In genomic region chr9:84371737-84372136, GRCh38 we compare ENCODE assay signal across 14 cellular contexts. TPM values are rescaled to one million over a fixed set of nuclear protein-coding genes. Genes with fewer than 3 reads are reported as not detected.
DNase-seq lines count a peak whose midpoint lies in the region; ATAC-seq, FAIRE-seq and TF ChIP-seq lines count a peak whose summit lies in the region.
"Had no signal": no experiment of that assay in that cellular context is flagged by ENCODE, and none has a peak within 500 bp of the region (broad histone marks: within the 10 kb centered on the region; RNA-seq: fewer than 3 reads in every experiment).

No MANE protein-coding gene starts in this region.

- H2AK5ac ChIP-seq in H1 (ENCODE audit: low read depth, low read length) = no peak overlapping the region

- H2BK15ac ChIP-seq in H1 (ENCODE audit: low read length) = no peak overlapping the region

- no peaks in the 10 kb centered on the region for H3K27me3 Mint-ChIP-seq in neural progenitor cell (ENCODE audit: insufficient read depth, low read depth)

- ATAC-seq in stimulated activated naive CD8-positive, alpha-beta T cell treated with anti-CD3 and anti-CD28 coated beads, Interleukin-15, Interleukin-2, amounts not matched to agents 100 U/mL and 50 U/mL, for 24 hours = no peak
- ATAC-seq: T-helper 17 cell had no signal

- H3K27me3 ChIP-seq in H1 (replicated peaks in 1 of 4; ENCODE audit: control insufficient read depth in 3 of 4, extremely low read depth in 1 of 4, insufficient read depth in 3 of 4, low read length in 3 of 4) (no peaks in the 10 kb centered on the region), neural progenitor cell (no peaks in the 10 kb centered on the region)

- no peak overlapping the region for H4K91ac ChIP-seq in H1 (replicated peaks; ENCODE audit: insufficient read length, low read length)

- H3K4me2 ChIP-seq in H1 (ENCODE audit: insufficient read depth in 1 of 2, low read depth in 2 of 2, low read length in 2 of 2) (no peak overlapping the region), neural progenitor cell (no peak overlapping the region)

- DNase-seq in EH (ENCODE audit: low read depth) (peak; percentile 78), NOMO-1 treated with dmso at 0.1 percent for 144 hours (lab: John Stamatoyannopoulos, UW; ENCODE audit: unreplicated experiment) (peak; percentile 72), H1 (ENCODE audit: low read depth in 1 of 2, low spot score in 2 of 2) (no peak), neural progenitor cell (ENCODE audit: low spot score) (no peak), NCI-H1436 (lab: John Stamatoyannopoulos, UW) (no peak), HT-29 (ENCODE audit: low spot score) (no peak), COLO668 (lab: John Stamatoyannopoulos, UW; ENCODE audit: unreplicated experiment) (no peak)
- DNase-seq in stimulated activated naive CD8-positive, alpha-beta T cell treated with anti-CD3 and anti-CD28 coated beads, Interleukin-15, Interleukin-2, amounts not matched to agents 100 U/mL and 50 U/mL, for 24 hours = no peak
- DNase-seq: DND-41; NCI-H187; stimulated activated CD8-positive, alpha-beta memory T cell treated with anti-CD3 and anti-CD28 coated beads, Interleukin-4, amount 100 ng/mL, for 48 hours; T-helper 17 cell had no signal

- H3K27ac ChIP-seq in H1 (ENCODE audit: low read depth, low read length) = no peak overlapping the region
- H3K27ac ChIP-seq in neural progenitor cell = no peak overlapping the region

- no peaks in the 10 kb centered on the region for H3K36me3 Mint-ChIP-seq in neural progenitor cell

- H3K4me3 Mint-ChIP-seq in neural progenitor cell = no peak overlapping the region
- H3K4me3 Mint-ChIP-seq: activated T-helper 1 cell treated with anti-CD3 and anti-CD28 coated beads, Interleukin-12 subunit alpha, Interleukin-12 subunit beta, Interleukin-2, Interleukin-4 antibody, amounts not matched to agents 30 ng/mL and 10 ng/mL and 1 ng/mL, durations not matched to agents 14 hours and 24 hours and 36 hours; T-helper 17 cell had no signal

- H4K8ac ChIP-seq in H1 (ENCODE audit: extremely low read depth, insufficient read depth, low read length) = no peak overlapping the region

- H3K9me3 Mint-ChIP-seq in neural progenitor cell = no peaks in the 10 kb centered on the region
- H3K9me3 Mint-ChIP-seq: activated T-helper 1 cell treated with anti-CD3 and anti-CD28 coated beads, Interleukin-12 subunit alpha, Interleukin-12 subunit beta, Interleukin-2, Interleukin-4 antibody, amounts not matched to agents 30 ng/mL and 10 ng/mL and 1 ng/mL, durations not matched to agents 14 hours and 24 hours and 36 hours had no signal

- TF ChIP-seq CTCF in H1 (IDR thresholded peaks at IDR 0.05; ENCODE audit: control extremely low read depth in 1 of 3, insufficient read depth in 1 of 3, low read depth in 1 of 3, low read length in 3 of 3) (no peak), neural progenitor cell (IDR thresholded peaks at IDR 0.05) (no peak)

- WGBS in H1 (ENCODE audit: extremely low coverage in 1 of 2, insufficient coverage in 1 of 2, insufficient read length in 1 of 2, insufficient replicate concordance in 2 of 2, low coverage in 1 of 2, low lambda C conversion rate in 2 of 2, missing lambda C conversion rate in 1 of 2), 2 experiments = 97% methylated on average over 2 of the region's 2 CpGs; no CpG with 5 or more reads in 1 of the 2 experiments

- H3K56ac ChIP-seq in H1 (replicated peaks; ENCODE audit: insufficient read length, low read depth, low read length) = no peak overlapping the region

- no peak for TF ChIP-seq EP300 in H1 (IDR thresholded peaks at IDR 0.05; ENCODE audit: borderline replicate concordance in 1 of 2, low read depth in 2 of 2, low read length in 2 of 2)

- H3F3A ChIP-seq in neural progenitor cell (ENCODE audit: low read depth) = no peaks in the 10 kb centered on the region

- no peak overlapping the region for H2BK120ac ChIP-seq in H1 (replicated peaks; ENCODE audit: low read depth, low read length)

- no peak overlapping the region for H2BK20ac ChIP-seq in H1 (ENCODE audit: low read length)

- no peaks in the 10 kb centered on the region for H3K36me3 ChIP-seq in H1 (ENCODE audit: control insufficient read depth in 2 of 4, insufficient read depth in 4 of 4, low read length in 3 of 4)
- H3K36me3 ChIP-seq in neural progenitor cell = no peaks in the 10 kb centered on the region

- H4K5ac ChIP-seq in H1 (ENCODE audit: insufficient read length, low read depth, low read length) = no peak overlapping the region

- no peaks in the 10 kb centered on the region for H3K9me3 ChIP-seq in H1 (ENCODE audit: insufficient read depth in 2 of 2, low read depth in 1 of 2, low read length in 1 of 2)
- H3K9me3 ChIP-seq in neural progenitor cell (ENCODE audit: low read depth) = no peaks in the 10 kb centered on the region

- no peak for TF ChIP-seq POLR2A in H1 (IDR thresholded peaks at IDR 0.05; ENCODE audit: control extremely low read depth in 1 of 2, low read depth in 2 of 2, low read length in 2 of 2)

- H3K4me1 ChIP-seq in H1 (replicated peaks in 1 of 4; ENCODE audit: control insufficient read depth in 3 of 4, insufficient read depth in 4 of 4, low read length in 3 of 4) = no peaks in the 10 kb centered on the region
- H3K4me1 ChIP-seq in neural progenitor cell = peaks cover 16% of the 10 kb centered on the region

- H2BK12ac ChIP-seq in H1 (ENCODE audit: low read depth, low read length) = no peak overlapping the region

- FAIRE-seq in H1 (lab: Jason Lieb, UNC) = no peak
- FAIRE-seq: endothelial cell of umbilical vein had no signal

- POLR2A ChIA-PET in H1 (lab: Charles Lee; ENCODE audit: partially characterized antibody) = no interaction called here

- no peaks in the 10 kb centered on the region for H3K79me1 ChIP-seq in H1 (ENCODE audit: low read depth, low read length)

- H2AFZ ChIP-seq in H1 (ENCODE audit: low read length) = peak overlapping the region; percentile 72; the same call in 1 of the 2 replicates
- peak overlapping the region; percentile 60 for H2AFZ ChIP-seq in neural progenitor cell (replicated peaks)

- H3K4me1 Mint-ChIP-seq in neural progenitor cell = peaks cover 33% of the 10 kb centered on the region

- H3K14ac ChIP-seq in H1 (ENCODE audit: insufficient read length) = no peak overlapping the region

- H3K4me3 ChIP-seq in H1 (ENCODE audit: extremely low read depth in 1 of 4, insufficient read depth in 2 of 4, low read depth in 3 of 4, low read length in 4 of 4) (no peak overlapping the region), neural progenitor cell (no peak overlapping the region)

- H3K79me2 ChIP-seq in H1 (ENCODE audit: control insufficient read depth in 1 of 2, insufficient read depth in 2 of 2, low read length in 2 of 2) = no peaks in the 10 kb centered on the region
- H3K79me2 ChIP-seq in neural progenitor cell (ENCODE audit: low read depth) = no peaks in the 10 kb centered on the region

- H2BK5ac ChIP-seq in H1 (ENCODE audit: low read depth, low read length) = no peak overlapping the region

- H3K18ac ChIP-seq in H1 (ENCODE audit: extremely low read depth, low read length) = no peak overlapping the region

- CTCF ChIA-PET in H1 (lab: Charles Lee; ENCODE audit: partially characterized antibody) = interaction anchor here (1.0 kb wide), 1 partner anchor 47 kb away, joined by 3 read pairs; no protein-coding TSS in a partner anchor

- no peak overlapping the region for H3K4ac ChIP-seq in H1 (replicated peaks; ENCODE audit: insufficient read length, low read depth, low read length)

- H3K27ac Mint-ChIP-seq in neural progenitor cell = no peak overlapping the region
- H3K27ac Mint-ChIP-seq: activated T-helper 1 cell treated with anti-CD3 and anti-CD28 coated beads, Interleukin-12 subunit alpha, Interleukin-12 subunit beta, Interleukin-2, Interleukin-4 antibody, amounts not matched to agents 30 ng/mL and 10 ng/mL and 1 ng/mL, durations not matched to agents 14 hours and 24 hours and 36 hours; T-helper 17 cell had no signal

- no peaks in the 10 kb centered on the region for H3K23me2 ChIP-seq in H1 (ENCODE audit: low read depth, low read length)

- H3K9ac ChIP-seq in H1 (replicated peaks in 1 of 4; ENCODE audit: extremely low read depth in 1 of 4, low read depth in 3 of 4, low read length in 3 of 4) = no peak overlapping the region
- no peak overlapping the region for H3K9ac ChIP-seq in neural progenitor cell

- no peak overlapping the region for H3K23ac ChIP-seq in H1 (ENCODE audit: insufficient read length)

- TF ChIP-seq RAD21 in H1 (IDR thresholded peaks at IDR 0.05 in 1 of 2, conservative IDR thresholded peaks at IDR 0.05 in 1 of 2; ENCODE audit: low read depth in 2 of 2, low read length in 2 of 2) = no peak

- no peaks in the 10 kb centered on the region for H4K20me1 ChIP-seq in H1 (replicated peaks in 1 of 2; ENCODE audit: control insufficient read depth in 1 of 2, insufficient read depth in 2 of 2, low read length in 2 of 2)
- no peaks in the 10 kb centered on the region for H4K20me1 ChIP-seq in neural progenitor cell (ENCODE audit: low read depth)

TF ChIP-seq in H1, 55 proteins besides CTCF, POLR2A, EP300 and RAD21 (continues in another document):
- no peak for TF ChIP-seq TEAD4 (IDR thresholded peaks at IDR 0.05; ENCODE audit: low read depth, low read length)
- TF ChIP-seq, protein P1, sequence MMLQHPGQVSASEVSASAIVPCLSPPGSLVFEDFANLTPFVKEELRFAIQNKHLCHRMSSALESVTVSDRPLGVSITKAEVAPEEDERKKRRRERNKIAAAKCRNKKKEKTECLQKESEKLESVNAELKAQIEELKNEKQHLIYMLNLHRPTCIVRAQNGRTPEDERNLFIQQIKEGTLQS (IDR thresholded peaks at IDR 0.05; ENCODE audit: insufficient read depth, low read depth, low read length) = no peak
- TF ChIP-seq TBP (IDR thresholded peaks at IDR 0.05; ENCODE audit: low read depth, low read length) = no peak
- no peak for TF ChIP-seq JUND (IDR thresholded peaks at IDR 0.05; ENCODE audit: low read length)
- TF ChIP-seq HDAC6 (IDR thresholded peaks at IDR 0.05; ENCODE audit: low read depth, low read length) = no peak
- TF ChIP-seq RFX5 (IDR thresholded peaks at IDR 0.05; ENCODE audit: borderline replicate concordance, low read depth, low read length) = no peak

RNA-seq across cellular contexts. Expression of gene SLC28A3, which starts 31.2 kb away (rescaled TPM):
- total RNA-seq in H1 (2021; fragmentation: NEBNext Ultra II Directional; extraction: Animal tissue kit (Norgen Biotek cat#: 25700)) = not detected in 2 replicates
- 0.02 TPM in 1 of 2 replicates, not detected in the other for polyA plus RNA-seq in H1 (2011; rRNA removed)
- 0.01 TPM for polyA plus RNA-seq in H1 (2011; cell fraction: cytosol; rRNA removed)
- not detected for polyA plus RNA-seq in H1 (2011; cell fraction: nucleus; rRNA removed)
- polyA plus RNA-seq in H1 (2012, experiment 1 of 2) = not detected in 4 replicates
- polyA plus RNA-seq in H1 (2012, experiment 2 of 2) = not detected
- polyA plus RNA-seq in H1 (2013, experiment 1 of 2) = 0.02 TPM
- polyA plus RNA-seq in H1 (2013, experiment 2 of 2) = 0.02 TPM
- polyA minus RNA-seq in H1 (2011; rRNA and poly(A)+ RNA removed) = not detected in 2 replicates
- not detected for polyA minus RNA-seq in H1 (2011; cell fraction: cytosol; rRNA and poly(A)+ RNA removed)
- polyA minus RNA-seq in H1 (2011; cell fraction: nucleus; rRNA and poly(A)+ RNA removed) = not detected
- 0.06 TPM in 1 of 2 replicates, not detected in the other for total RNA-seq in neural progenitor cell (ENCODE audit: low replicate concordance)
- 4.5 and 4.7 TPM in 2 replicates for total RNA-seq in HT-29 (2014; rRNA removed; shearing (Covaris generic))
- total RNA-seq: endothelial cell of umbilical vein, T-helper 17 cell had no signal
- polyA plus RNA-seq: endothelial cell of umbilical vein had no signal

Comparison
In these comparisons a context has a peak if more than half of its experiments do, and no peak if none do; other contexts are left out.
1. DNase-seq: peak in EH (single experiment) and NOMO-1 treated with dmso at 0.1 percent for 144 hours (single experiment); none in H1 (0 of 2), neural progenitor cell (single experiment), NCI-H1436 (single experiment), stimulated activated naive CD8-positive, alpha-beta T cell treated with anti-CD3 and anti-CD28 coated beads, Interleukin-15, Interleukin-2, amounts not matched to agents 100 U/mL and 50 U/mL, for 24 hours (single experiment), HT-29 (single experiment) and COLO668 (single experiment).